ENCODE assay signal across 8 cellular contexts in genomic region chr3:60629816-60630215, GRCh38.
"Had no signal": no experiment of that assay in that cellular context is flagged by ENCODE, and none has a peak within 500 bp of the region (broad histone marks: within the 10 kb centered on the region; RNA-seq: fewer than 3 reads in every experiment).

No MANE protein-coding gene starts in this region.

- H3K4me1 Mint-ChIP-seq: IgD-negative memory B cell had no signal

- H3K27me3 Mint-ChIP-seq: IgD-negative memory B cell had no signal

- H3K4me3 Mint-ChIP-seq: IgD-negative memory B cell had no signal

- H3K27ac Mint-ChIP-seq: IgD-negative memory B cell had no signal

- DNase-seq: IMR-90, KBM-7, KG1 had no signal

- H3K4me3 ChIP-seq: K562 had no signal

- H3K9ac ChIP-seq: KMS-11 had no signal

- H3K27ac ChIP-seq: HL-60, KMS-11 had no signal

- FAIRE-seq: HTR-8/SVneo, K562 had no signal

- H3K4me2 ChIP-seq: KMS-11 had no signal

- ATAC-seq: K562 had no signal
